17 cellular contexts compared by ENCODE assay signal in genomic region chr3:27628029-27628750, GRCh38.
DNase-seq lines count a peak whose midpoint lies in the region; ATAC-seq, FAIRE-seq and TF ChIP-seq lines count a peak whose summit lies in the region.
"Had no signal": no experiment of that assay in that cellular context is flagged by ENCODE, and none has a peak within 500 bp of the region (broad histone marks: within the 10 kb centered on the region; RNA-seq: fewer than 3 reads in every experiment).

No MANE protein-coding gene starts in this region.

- no peak overlapping the region for H3K27ac ChIP-seq in CD4-positive, CD25-positive, alpha-beta regulatory T cell (ENCODE audit: insufficient read depth, low read length, poor library complexity, severe bottlenecking)
- H3K27ac ChIP-seq in RWPE2 (ENCODE audit: poor library complexity, severe bottlenecking) = peak overlapping the region; percentile 23
- H3K27ac ChIP-seq: HL-60, lower lobe of right lung had no signal

- H3K9me3 ChIP-seq in CD4-positive, CD25-positive, alpha-beta regulatory T cell (ENCODE audit: control insufficient read depth in 2 of 2, low read length in 2 of 2) = no peaks in the 10 kb centered on the region
- H3K9me3 ChIP-seq in RWPE2 (ENCODE audit: severe bottlenecking) = no peaks in the 10 kb centered on the region
- H3K9me3 ChIP-seq: lower lobe of right lung, tibial artery had no signal

- TF ChIP-seq CTCF in RWPE2 (IDR thresholded peaks at IDR 0.05; ENCODE audit: poor library complexity, severe bottlenecking) (no peak), fibroblast of the aortic adventitia (IDR thresholded peaks at IDR 0.05; ENCODE audit: insufficient read depth, low read length) (no peak), nephron progenitor cell (IDR thresholded peaks at IDR 0.05) (no peak)

- ATAC-seq in CD4-positive, CD25-positive, alpha-beta regulatory T cell (ENCODE audit: low read depth in 2 of 2) = no peak
- ATAC-seq in RWPE2 (ENCODE audit: low read depth) (peak; percentile 23), GM21576 (IDR thresholded peaks at IDR 0.05; ENCODE audit: unreplicated experiment) (no peak), HG03457 (IDR thresholded peaks at IDR 0.05; ENCODE audit: unreplicated experiment) (no peak)
- ATAC-seq: lower lobe of right lung had no signal

- H3K4me3 Mint-ChIP-seq in CD4-positive, CD25-positive, alpha-beta regulatory T cell = no peak overlapping the region
- H3K4me3 Mint-ChIP-seq in nephron progenitor cell = no peak overlapping the region

- H3K27me3 Mint-ChIP-seq in CD4-positive, CD25-positive, alpha-beta regulatory T cell = no peaks in the 10 kb centered on the region
- peaks cover 5% of the 10 kb centered on the region for H3K27me3 Mint-ChIP-seq in nephron progenitor cell (ENCODE audit: low read depth, poor library complexity)

- peak overlapping the region; percentile 11 for H3K4me3 ChIP-seq in CD4-positive, CD25-positive, alpha-beta regulatory T cell (ENCODE audit: low read depth, low read length)
- H3K4me3 ChIP-seq in RWPE2 (ENCODE audit: severe bottlenecking) = no peak overlapping the region
- H3K4me3 ChIP-seq in fibroblast of the aortic adventitia (ENCODE audit: low read depth, low read length) = no peak overlapping the region
- H3K4me3 ChIP-seq: lower lobe of right lung, tibial artery had no signal

- H3K4me1 ChIP-seq in CD4-positive, CD25-positive, alpha-beta regulatory T cell (ENCODE audit: control insufficient read depth, insufficient read depth, low read length, poor library complexity, severe bottlenecking) = peaks cover 17% of the 10 kb centered on the region
- H3K4me1 ChIP-seq in RWPE2 (ENCODE audit: insufficient read depth, poor library complexity, severe bottlenecking) = peaks cover 28% of the 10 kb centered on the region

- peaks cover 0 to 1% (median 0%) of the 10 kb centered on the region in 7 donors for H3K9me3 Mint-ChIP-seq in CD4-positive, CD25-positive, alpha-beta regulatory T cell
- H3K9me3 Mint-ChIP-seq in nephron progenitor cell = no peaks in the 10 kb centered on the region

- DNase-seq in CD4-positive, CD25-positive, alpha-beta regulatory T cell = peak in 1 of 3 donors; percentile 52
- DNase-seq in GM12891 (ENCODE audit: insufficient read length, low spot score) = no peak
- DNase-seq in RWPE2 (ENCODE audit: low spot score) = no peak
- DNase-seq in fibroblast of the aortic adventitia (ENCODE audit: low read depth) = peak; percentile 17
- no peak for DNase-seq in nephron progenitor cell
- DNase-seq: DMS53, erythroblast, KBM-7, lower lobe of right lung, NCI-H1694, NCI-H226, small intestine, tibial artery had no signal

- peaks cover 24 to 57% (median 33%) of the 10 kb centered on the region in 4 donors for H3K4me1 Mint-ChIP-seq in CD4-positive, CD25-positive, alpha-beta regulatory T cell
- peaks cover 11% of the 10 kb centered on the region for H3K4me1 Mint-ChIP-seq in nephron progenitor cell

- no peaks in the 10 kb centered on the region for H3K36me3 ChIP-seq in CD4-positive, CD25-positive, alpha-beta regulatory T cell (ENCODE audit: control insufficient read depth, insufficient read depth, low read length)
- H3K36me3 ChIP-seq in RWPE2 (ENCODE audit: low read depth) = no peaks in the 10 kb centered on the region
- H3K36me3 ChIP-seq: lower lobe of right lung, tibial artery had no signal

- H3K27me3 ChIP-seq in CD4-positive, CD25-positive, alpha-beta regulatory T cell (ENCODE audit: control insufficient read depth, insufficient read depth, low read length) = no peaks in the 10 kb centered on the region
- H3K27me3 ChIP-seq in RWPE2 (ENCODE audit: insufficient read depth, poor library complexity, severe bottlenecking) = no peaks in the 10 kb centered on the region
- H3K27me3 ChIP-seq: tibial artery had no signal

- H3K27ac Mint-ChIP-seq in CD4-positive, CD25-positive, alpha-beta regulatory T cell = peak overlapping the region in 1 of 3 donors; percentile 1
- no peak overlapping the region for H3K27ac Mint-ChIP-seq in nephron progenitor cell

- FAIRE-seq in GM12891 (lab: Jason Lieb, UNC) = no peak
- FAIRE-seq: astrocyte, small intestine had no signal

- no peaks in the 10 kb centered on the region for H3K36me3 Mint-ChIP-seq in CD4-positive, CD25-positive, alpha-beta regulatory T cell
- H3K36me3 Mint-ChIP-seq in nephron progenitor cell (ENCODE audit: low read depth) = no peaks in the 10 kb centered on the region

- TF ChIP-seq POLR2A in GM12891 (IDR thresholded peaks at IDR 0.05; ENCODE audit: low read depth, low read length) = no peak

TF ChIP-seq in GM12891, 5 proteins besides CTCF, POLR2A, EP300 and RAD21:
- no peak for TF ChIP-seq POLR2AphosphoS5 (IDR thresholded peaks at IDR 0.05; ENCODE audit: low read depth, low read length)
- peak; percentile 52 for TF ChIP-seq SPI1 (IDR thresholded peaks at IDR 0.05; ENCODE audit: low read depth, low read length)
- no peak for TF ChIP-seq POU2F2 (IDR thresholded peaks at IDR 0.05; ENCODE audit: low read depth, low read length)
TF ChIP-seq in GM12891: peak in this region for 1.
